In genomic region chr6:57013501-57013900, GRCh38 we compare ENCODE assay signal across 11 cellular contexts. TPM values are rescaled to one million over a fixed set of nuclear protein-coding genes. Genes with fewer than 3 reads are reported as not detected.
DNase-seq lines count a peak whose midpoint lies in the region; ATAC-seq, FAIRE-seq and TF ChIP-seq lines count a peak whose summit lies in the region.
"Had no signal": no experiment of that assay in that cellular context is flagged by ENCODE, and none has a peak within 500 bp of the region (broad histone marks: within the 10 kb centered on the region; RNA-seq: fewer than 3 reads in every experiment).

No MANE protein-coding gene starts in this region.

- intact Hi-C loops in posterior vena cava (cut with DNase I), result no loop called here

- DNase-seq in GM12891 (ENCODE audit: insufficient read length, low spot score), result no peak
- peak; percentile 72 for DNase-seq in RCC 7860 (ENCODE audit: low spot score)
- peak; percentile 77 for DNase-seq in epithelial cell of proximal tubule (ENCODE audit: low read depth)
- DNase-seq in skeletal muscle cell (ENCODE audit: low read depth), result peak; percentile 62
- no peak for DNase-seq in COLO668 (lab: John Stamatoyannopoulos, UW; ENCODE audit: unreplicated experiment)
- DNase-seq in posterior vena cava (ENCODE audit: low spot score), result no peak
- no peak for DNase-seq in MV-4-11 (lab: John Stamatoyannopoulos, UW)
- DNase-seq: activated CD4-positive, CD25-positive, alpha-beta regulatory T cell; RPMI8226 had no signal

- no peak for TF ChIP-seq POLR2A in GM12891 (IDR thresholded peaks at IDR 0.05; ENCODE audit: low read depth, low read length)

- FAIRE-seq in GM12891 (lab: Jason Lieb, UNC) (peak; percentile 68), RCC 7860 (lab: Jason Lieb, UNC) (peak; percentile 90)

- ATAC-seq in HG03457 (IDR thresholded peaks at IDR 0.05; ENCODE audit: unreplicated experiment), result no peak

- no peak for TF ChIP-seq CTCF in epithelial cell of proximal tubule (conservative IDR thresholded peaks at IDR 0.05; ENCODE audit: low read depth, low read length)

- H3K4me3 ChIP-seq in epithelial cell of proximal tubule (ENCODE audit: low read depth, low read length), result no peak overlapping the region
- no peak overlapping the region for H3K4me3 ChIP-seq in skeletal muscle cell (ENCODE audit: low read depth, low read length)

TF ChIP-seq in GM12891, 5 proteins besides CTCF, POLR2A, EP300 and RAD21:
- TF ChIP-seq POU2F2 (IDR thresholded peaks at IDR 0.05; ENCODE audit: low read depth, low read length) (no peak), PAX5 (IDR thresholded peaks at IDR 0.05; ENCODE audit: insufficient read depth, low read length, severe bottlenecking) (no peak), SPI1 (IDR thresholded peaks at IDR 0.05; ENCODE audit: low read depth, low read length) (no peak), POLR2AphosphoS5 (IDR thresholded peaks at IDR 0.05; ENCODE audit: low read depth, low read length) (no peak), TAF1 (IDR thresholded peaks at IDR 0.05; ENCODE audit: low read depth, low read length) (no peak)

RNA-seq across cellular contexts. Expression of gene KIAA1586, which starts 33.0 kb away (rescaled TPM):
- 7.3 TPM for polyA plus RNA-seq in GM12891 (2012; ENCODE audit: low read depth, missing spikeins)
- total RNA-seq in epithelial cell of proximal tubule, result 7.2 and 7.5 TPM in 2 replicates
- 10 to 100 TPM; 15.3 to 15.8 TPM for total RNA-seq in posterior vena cava

RNA-seq across cellular contexts. Expression of gene BEND6, which starts 58.6 kb away (rescaled TPM):
- polyA plus RNA-seq in GM12891 (2012; ENCODE audit: low read depth, missing spikeins), result 0.30 TPM
- 2.6 and 6.1 TPM in 2 replicates for total RNA-seq in epithelial cell of proximal tubule
- 10 to 100 TPM in 1 of 2 donors, 1 to 10 TPM in 1; 9.8 to 18.5 TPM for total RNA-seq in posterior vena cava
- total RNA-seq: skeletal muscle tissue had no signal

Comparison
In these comparisons a context has a peak if more than half of its experiments do, and no peak if none do; other contexts are left out.
1. DNase-seq: peak in RCC 7860 (single experiment), epithelial cell of proximal tubule (single experiment) and skeletal muscle cell (single experiment); none in GM12891 (single experiment), COLO668 (single experiment), posterior vena cava (single experiment) and MV-4-11 (single experiment).